ENCODE assay signal across 11 cellular contexts in the genomic region with DNA sequence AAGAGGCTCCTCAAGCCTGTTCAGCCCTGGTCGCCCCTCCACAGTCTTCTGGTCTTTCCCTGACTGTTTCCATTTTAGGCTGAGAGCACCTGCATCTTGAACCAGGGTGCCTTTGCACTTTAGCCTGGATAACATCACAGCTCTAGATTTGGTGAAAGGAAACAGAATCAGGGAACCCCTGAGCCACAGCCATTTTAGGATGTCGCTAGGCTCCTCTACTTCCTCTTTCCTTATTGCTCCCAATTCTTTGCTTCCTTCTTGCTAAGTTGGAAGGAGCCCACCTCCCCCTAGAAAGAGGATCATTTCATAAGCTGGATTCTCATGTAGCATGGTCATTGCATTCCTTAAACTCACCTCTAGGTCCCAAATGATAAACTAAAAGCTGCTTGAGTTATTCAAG.
"Had no signal": no experiment of that assay in that cellular context is flagged by ENCODE, and none has a peak within 500 bp of the region (broad histone marks: within the 10 kb centered on the region; RNA-seq: fewer than 3 reads in every experiment).

No MANE protein-coding gene starts in this region.

- H3K4me3 ChIP-seq: lung, prostate gland, skin epidermis, transverse colon had no signal

- H3K36me3 ChIP-seq: prostate gland, transverse colon had no signal

- H3K4me3 Mint-ChIP-seq: activated naive CD4-positive, alpha-beta T cell treated with anti-CD3 and anti-CD28 coated beads, Interleukin-2, amount 50 U/mL, for 24 hours; activated T-cell treated with anti-CD3 and anti-CD28 coated beads, Interleukin-2, amount 50 U/mL, for 4 hours; mesothelial cell of epicardium; nephron progenitor cell had no signal

- H3K27ac ChIP-seq: prostate gland, transverse colon had no signal

- H3K27me3 Mint-ChIP-seq: activated naive CD4-positive, alpha-beta T cell treated with anti-CD3 and anti-CD28 coated beads, Interleukin-2, amount 50 U/mL, for 24 hours had no signal

- DNase-seq: amniotic stem cell, substantia nigra had no signal

- H3K9me3 ChIP-seq: prostate gland, transverse colon had no signal

- H3K4me1 Mint-ChIP-seq: mesothelial cell of epicardium, nephron progenitor cell had no signal

- ATAC-seq: right cardiac atrium had no signal

- H3K9me3 Mint-ChIP-seq: activated naive CD4-positive, alpha-beta T cell treated with anti-CD3 and anti-CD28 coated beads, Interleukin-2, amount 50 U/mL, for 24 hours; activated T-cell treated with anti-CD3 and anti-CD28 coated beads, Interleukin-2, amount 50 U/mL, for 4 hours had no signal

- H3K36me3 Mint-ChIP-seq: activated naive CD4-positive, alpha-beta T cell treated with anti-CD3 and anti-CD28 coated beads, Interleukin-2, amount 50 U/mL, for 24 hours; mesothelial cell of epicardium had no signal

- H3K27ac Mint-ChIP-seq: activated naive CD4-positive, alpha-beta T cell treated with anti-CD3 and anti-CD28 coated beads, Interleukin-2, amount 50 U/mL, for 24 hours; mesothelial cell of epicardium; nephron progenitor cell had no signal

- H3K4me1 ChIP-seq: prostate gland, transverse colon had no signal

- H3K27me3 ChIP-seq: transverse colon had no signal
